Comparison of ENCODE assay signal across 9 cellular contexts in genomic region chr19:54095859-54096641, GRCh38. TPM values are rescaled to one million over a fixed set of nuclear protein-coding genes. Genes with fewer than 3 reads are reported as not detected.
DNase-seq lines count a peak whose midpoint lies in the region; ATAC-seq and TF ChIP-seq lines count a peak whose summit lies in the region.
"Not testable (repeated sequence)": the region's sequence is repeated elsewhere in the genome, so short reads cannot be mapped to it uniquely, and the experiment has no call there.
"Had no signal": no experiment of that assay in that cellular context is flagged by ENCODE, and none has a peak within 500 bp of the region (broad histone marks: within the 10 kb centered on the region; RNA-seq: fewer than 3 reads in every experiment).

No MANE protein-coding gene starts in this region.

- H2AFZ ChIP-seq in osteoblast (ENCODE audit: low read length) = peak overlapping the region; percentile 93

- not testable (repeated sequence) for H3K79me2 ChIP-seq in osteoblast (ENCODE audit: insufficient read depth, low read length)

- H3K4me3 ChIP-seq in osteoblast (ENCODE audit: insufficient read depth, low read length) = peak overlapping the region; percentile 70

- not testable (repeated sequence) for H3K27me3 ChIP-seq in osteoblast (ENCODE audit: insufficient read depth, low read length)

- not testable (repeated sequence) for TF ChIP-seq CTCF in osteoblast (IDR thresholded peaks at IDR 0.05; ENCODE audit: extremely low read depth, low read depth, low read length)

- H3K9me3 Mint-ChIP-seq in activated T-helper 2 cell treated with anti-CD3 and anti-CD28 coated beads, Interferon-gamma antibody, Interleukin-2, Interleukin-4, amounts not matched to agents 10 μg/mL and 5 μg/mL and 100 μg/mL, durations not matched to agents 14 hours and 24 hours and 36 hours = not testable (repeated sequence)

- not testable (repeated sequence) for H4K20me1 ChIP-seq in osteoblast (ENCODE audit: insufficient read depth, low read length)

- H3K27ac Mint-ChIP-seq in activated T-helper 2 cell treated with anti-CD3 and anti-CD28 coated beads, Interferon-gamma antibody, Interleukin-2, Interleukin-4, amounts not matched to agents 10 μg/mL and 5 μg/mL and 100 μg/mL, durations not matched to agents 14 hours and 24 hours and 36 hours = not testable (repeated sequence)

- H3K4me2 ChIP-seq in osteoblast (ENCODE audit: insufficient read depth, low read length) = peak overlapping the region; percentile 74

- DNase-seq in DMS 273 (lab: John Stamatoyannopoulos, UW; ENCODE audit: unreplicated experiment) = peak; percentile 72
- peak; percentile 39 for DNase-seq in LHCN-M2 (ENCODE audit: low read depth)
- peak; percentile 31 for DNase-seq in activated T-helper 2 cell treated with anti-CD3 and anti-CD28 coated beads, Interferon-gamma antibody, Interleukin-2, Interleukin-4, amounts not matched to agents 10 μg/mL and 5 μg/mL and 100 μg/mL, durations not matched to agents 14 hours and 24 hours and 36 hours (ENCODE audit: low spot score)
- peak; percentile 35 for DNase-seq in effector CD4-positive, alpha-beta T cell
- DNase-seq in iPS-NIHi11 (ENCODE audit: low spot score) = peak; percentile 77
- DNase-seq in osteoblast (ENCODE audit: insufficient read length, low spot score, missing footprints) = peak; percentile 96
- peak; percentile 13 for DNase-seq in stromal cell of bone marrow (ENCODE audit: low read depth)

- not testable (repeated sequence) for H3K4me1 ChIP-seq in osteoblast (ENCODE audit: insufficient read depth, low read length)

- not testable (repeated sequence) for H3K27ac ChIP-seq in osteoblast (ENCODE audit: low read depth, low read length)

- H3K36me3 Mint-ChIP-seq in activated T-helper 2 cell treated with anti-CD3 and anti-CD28 coated beads, Interferon-gamma antibody, Interleukin-2, Interleukin-4, amounts not matched to agents 10 μg/mL and 5 μg/mL and 100 μg/mL, durations not matched to agents 14 hours and 24 hours and 36 hours (ENCODE audit: low read depth) = not testable (repeated sequence)

- H3K36me3 ChIP-seq in osteoblast (ENCODE audit: insufficient read depth, low read length) = not testable (repeated sequence)

- H3K4me1 Mint-ChIP-seq in activated T-helper 2 cell treated with anti-CD3 and anti-CD28 coated beads, Interferon-gamma antibody, Interleukin-2, Interleukin-4, amounts not matched to agents 10 μg/mL and 5 μg/mL and 100 μg/mL, durations not matched to agents 14 hours and 24 hours and 36 hours (ENCODE audit: low read depth) = peaks cover 13% of the 10 kb centered on the region

- not testable (repeated sequence) for H3K9me3 ChIP-seq in osteoblast (ENCODE audit: low read depth, low read length)

- intact Hi-C loops in activated T-helper 2 cell treated with anti-CD3 and anti-CD28 coated beads, Interferon-gamma antibody, Interleukin-2, Interleukin-4, amounts not matched to agents 10 μg/mL and 5 μg/mL and 100 μg/mL, durations not matched to agents 14 hours and 24 hours and 36 hours (cut with micrococcal nuclease) = not testable (repeated sequence)

- ATAC-seq in SK-N-SH treated with all-trans-retinoic acid at 6 μM for 48 hours = peak; percentile 91

- H3K27me3 Mint-ChIP-seq in activated T-helper 2 cell treated with anti-CD3 and anti-CD28 coated beads, Interferon-gamma antibody, Interleukin-2, Interleukin-4, amounts not matched to agents 10 μg/mL and 5 μg/mL and 100 μg/mL, durations not matched to agents 14 hours and 24 hours and 36 hours (ENCODE audit: low read depth) = peaks cover 17% of the 10 kb centered on the region

- peak overlapping the region; percentile 62 for H3K4me3 Mint-ChIP-seq in activated T-helper 2 cell treated with anti-CD3 and anti-CD28 coated beads, Interferon-gamma antibody, Interleukin-2, Interleukin-4, amounts not matched to agents 10 μg/mL and 5 μg/mL and 100 μg/mL, durations not matched to agents 14 hours and 24 hours and 36 hours (ENCODE audit: low read depth)

RNA-seq across cellular contexts. Expression of gene OSCAR, which starts 4.6 kb away (rescaled TPM):
- total RNA-seq in LHCN-M2 (2014; rRNA removed) (0.23 and 1.5 TPM in 2 replicates), osteoblast (0.36 and 0.59 TPM in 2 replicates)
- 0.58 TPM for polyA plus RNA-seq in LHCN-M2 (2012)
- 0.23 and 0.39 TPM in 2 replicates for total RNA-seq in activated T-helper 2 cell treated with anti-CD3 and anti-CD28 coated beads, Interferon-gamma antibody, Interleukin-2, Interleukin-4, amounts not matched to agents 10 μg/mL and 5 μg/mL and 100 μg/mL, durations not matched to agents 14 hours and 24 hours and 36 hours

RNA-seq across cellular contexts. Expression of gene NDUFA3, which starts 6.6 kb away (rescaled TPM):
- total RNA-seq in LHCN-M2 (2014; rRNA removed) = 29.4 and 85.0 TPM in 2 replicates
- 243 TPM for polyA plus RNA-seq in LHCN-M2 (2012)
- 105 and 115 TPM in 2 replicates for total RNA-seq in activated T-helper 2 cell treated with anti-CD3 and anti-CD28 coated beads, Interferon-gamma antibody, Interleukin-2, Interleukin-4, amounts not matched to agents 10 μg/mL and 5 μg/mL and 100 μg/mL, durations not matched to agents 14 hours and 24 hours and 36 hours
- total RNA-seq in osteoblast = 6.8 and 8.3 TPM in 2 replicates

RNA-seq across cellular contexts. Expression of gene TARM1, which starts 14.9 kb away (rescaled TPM):
- not detected in 2 replicates for total RNA-seq in LHCN-M2 (2014; rRNA removed)
- not detected for polyA plus RNA-seq in LHCN-M2 (2012)
- not detected in 2 replicates for total RNA-seq in activated T-helper 2 cell treated with anti-CD3 and anti-CD28 coated beads, Interferon-gamma antibody, Interleukin-2, Interleukin-4, amounts not matched to agents 10 μg/mL and 5 μg/mL and 100 μg/mL, durations not matched to agents 14 hours and 24 hours and 36 hours
- total RNA-seq in osteoblast = not detected in 2 replicates
- total RNA-seq: subcutaneous adipose tissue had no signal

RNA-seq across cellular contexts. Expression of gene TFPT, which starts 19.4 kb away (rescaled TPM):
- total RNA-seq in LHCN-M2 (2014; rRNA removed) (14.2 and 15.2 TPM in 2 replicates), osteoblast (17.4 TPM in 2 replicates)
- polyA plus RNA-seq in LHCN-M2 (2012) = 36.2 TPM
- 29.3 TPM in 2 replicates for total RNA-seq in activated T-helper 2 cell treated with anti-CD3 and anti-CD28 coated beads, Interferon-gamma antibody, Interleukin-2, Interleukin-4, amounts not matched to agents 10 μg/mL and 5 μg/mL and 100 μg/mL, durations not matched to agents 14 hours and 24 hours and 36 hours

RNA-seq across cellular contexts. Expression of gene PRPF31, which starts 19.5 kb away (rescaled TPM):
- 84.4 and 84.8 TPM in 2 replicates for total RNA-seq in LHCN-M2 (2014; rRNA removed)
- 87.9 TPM for polyA plus RNA-seq in LHCN-M2 (2012)
- 90.6 and 94.2 TPM in 2 replicates for total RNA-seq in activated T-helper 2 cell treated with anti-CD3 and anti-CD28 coated beads, Interferon-gamma antibody, Interleukin-2, Interleukin-4, amounts not matched to agents 10 μg/mL and 5 μg/mL and 100 μg/mL, durations not matched to agents 14 hours and 24 hours and 36 hours
- 42.1 and 46.7 TPM in 2 replicates for total RNA-seq in osteoblast

Comparison
In these comparisons a context has a peak if more than half of its experiments do, and no peak if none do; other contexts are left out.
1. DNase-seq: peak in every context shown above with its lines; median percentile 96 in osteoblast; 77 in iPS-NIHi11; 72 in DMS 273; 39 in LHCN-M2; 35 in effector CD4-positive, alpha-beta T cell; 31 in activated T-helper 2 cell treated with anti-CD3 and anti-CD28 coated beads, Interferon-gamma antibody, Interleukin-2, Interleukin-4, amounts not matched to agents 10 μg/mL and 5 μg/mL and 100 μg/mL, durations not matched to agents 14 hours and 24 hours and 36 hours; 13 in stromal cell of bone marrow.